22 cellular contexts compared by ENCODE assay signal in genomic region chr20:23332467-23332866, GRCh38.
"Had no signal": no experiment of that assay in that cellular context is flagged by ENCODE, and none has a peak within 500 bp of the region (broad histone marks: within the 10 kb centered on the region; RNA-seq: fewer than 3 reads in every experiment).

No MANE protein-coding gene starts in this region.

- H3K4me1 Mint-ChIP-seq: activated naive CD4-positive, alpha-beta T cell treated with anti-CD3 and anti-CD28 coated beads, Interleukin-2, amount 50 U/mL, for 24 hours had no signal

- H3K4me3 ChIP-seq: PC-9 had no signal

- H3K27ac Mint-ChIP-seq: activated CD8-positive, alpha-beta T cell treated with anti-CD3 and anti-CD28 coated beads, Interleukin-2, amount 10 ng/mL, durations not matched to agents 7 days and 5 days; activated naive CD4-positive, alpha-beta T cell treated with anti-CD3 and anti-CD28 coated beads, Interleukin-2, amount 50 U/mL, for 24 hours; T-helper 1 cell treated with Interleukin-12 subunit alpha and Interleukin-12 subunit beta and Interleukin-4 antibody, amounts not matched to agents 30 μg/mL and 1 μg/mL, for 36 hours had no signal

- H3K9me3 Mint-ChIP-seq: activated naive CD4-positive, alpha-beta T cell treated with anti-CD3 and anti-CD28 coated beads, Interleukin-2, amount 50 U/mL, for 24 hours; central memory CD8-positive, alpha-beta T cell; T-helper 1 cell treated with Interleukin-12 subunit alpha and Interleukin-12 subunit beta and Interleukin-4 antibody, amounts not matched to agents 30 μg/mL and 1 μg/mL, for 36 hours had no signal

- H3K27ac ChIP-seq: PC-9 had no signal

- H3K4me2 ChIP-seq: PC-9 had no signal

- H2AFZ ChIP-seq: PC-9 had no signal

- H3K4me3 Mint-ChIP-seq: activated CD8-positive, alpha-beta T cell treated with anti-CD3 and anti-CD28 coated beads, Interleukin-2, amount 10 ng/mL, durations not matched to agents 7 days and 5 days; activated naive CD4-positive, alpha-beta T cell treated with anti-CD3 and anti-CD28 coated beads, Interleukin-2, amount 50 U/mL, for 24 hours; central memory CD8-positive, alpha-beta T cell; T-helper 1 cell treated with Interleukin-12 subunit alpha and Interleukin-12 subunit beta and Interleukin-4 antibody, amounts not matched to agents 30 μg/mL and 1 μg/mL, for 36 hours had no signal

- H3K27me3 Mint-ChIP-seq: central memory CD8-positive, alpha-beta T cell had no signal

- ATAC-seq: activated CD4-positive, CD25-positive, alpha-beta regulatory T cell treated with anti-CD3 and anti-CD28 coated beads, Interleukin-2, amount 50 U/mL, for 24 hours; activated CD8-positive, alpha-beta T cell treated with anti-CD3 and anti-CD28 coated beads, Interleukin-2, amount 10 ng/mL, durations not matched to agents 7 days and 5 days had no signal

- H3K36me3 Mint-ChIP-seq: activated naive CD4-positive, alpha-beta T cell treated with anti-CD3 and anti-CD28 coated beads, Interleukin-2, amount 50 U/mL, for 24 hours had no signal

- DNase-seq: activated CD4-positive, alpha-beta T cell treated with anti-CD3 and anti-CD28 coated beads for 48 hours; activated CD4-positive, alpha-beta T cell treated with anti-CD3 and anti-CD28 coated beads, Interleukin-2, amount 50 U/mL, for 4 hours; activated CD8-positive, alpha-beta memory T cell treated with anti-CD3 and anti-CD28 coated beads, Interleukin-2, amount 50 U/mL, for 48 hours; activated CD8-positive, alpha-beta T cell treated with anti-CD3 and anti-CD28 coated beads, Interleukin-2, amount 10 ng/mL, durations not matched to agents 7 days and 5 days; activated naive CD4-positive, alpha-beta T cell; activated T-cell treated with anti-CD3 and anti-CD28 coated beads, Interleukin-2, amount 50 U/mL, for 1 hour; aorta; KG1; NCI-H1048; NCI-H1694; NCI-H2029; NCI-H2107; NCI-H2171 treated with DMSO at 0.1 percent for 48 hours; NCI-H226; NCI-H526; NCI-H774; PC-9; SHP77 treated with DMSO at 0.1 percent for 48 hours had no signal
